ENCODE assay signal across 23 cellular contexts in the genomic region with DNA sequence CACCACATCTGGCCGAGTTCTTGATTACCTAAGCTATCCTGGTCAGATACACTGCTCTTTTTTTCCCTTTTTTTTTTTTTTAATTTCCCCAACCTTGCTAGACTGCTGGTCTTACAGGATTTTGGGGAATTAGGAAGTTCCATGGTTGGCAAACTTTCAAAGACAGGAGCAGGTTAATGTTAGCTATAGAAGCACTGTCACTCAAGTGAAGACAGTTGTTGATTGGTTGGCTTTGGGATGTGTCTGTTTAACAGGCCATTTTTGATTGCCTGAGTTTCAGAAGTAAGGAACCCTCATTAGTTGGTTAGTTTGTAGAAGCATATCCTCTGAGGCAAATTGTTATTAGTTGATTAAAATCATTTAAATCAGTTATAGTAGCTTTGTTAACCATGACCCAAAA. TPM values are rescaled to one million over a fixed set of nuclear protein-coding genes. Genes with fewer than 3 reads are reported as not detected.
A peak's percentile ranks its signal among the peaks of the same experiment; 100 is the strongest.
DNase-seq lines count a peak whose midpoint lies in the region; ATAC-seq and TF ChIP-seq lines count a peak whose summit lies in the region.
"Had no signal": no experiment of that assay in that cellular context is flagged by ENCODE, and none has a peak within 500 bp of the region (broad histone marks: within the 10 kb centered on the region; RNA-seq: fewer than 3 reads in every experiment).

No MANE protein-coding gene starts in this region.

- no peak overlapping the region for H3K4me3 ChIP-seq in Panc1 (ENCODE audit: low read depth in 2 of 2, low read length in 2 of 2)
- H3K4me3 ChIP-seq in heart right ventricle, result no peak overlapping the region
- H3K4me3 ChIP-seq: A549, HAP-1, left ventricle myocardium inferior, SJSA1, stomach, tibial nerve had no signal

- peaks cover 88% of the 10 kb centered on the region for H3K36me3 Mint-ChIP-seq in activated T-cell treated with anti-CD3 and anti-CD28 coated beads, Interleukin-2, amount 50 U/mL, for 24 hours (ENCODE audit: low read depth)
- H3K36me3 Mint-ChIP-seq in activated T-cell treated with anti-CD3 and anti-CD28 coated beads, Interleukin-2, amount 50 U/mL, for 4 hours (ENCODE audit: insufficient read depth), result peaks cover 28% of the 10 kb centered on the region
- H3K36me3 Mint-ChIP-seq in chondrocyte (ENCODE audit: low read depth), result peaks cover 4% of the 10 kb centered on the region
- peaks cover 99% of the 10 kb centered on the region for H3K36me3 Mint-ChIP-seq in stimulated activated effector memory CD8-positive, alpha-beta T cell treated with anti-CD3 and anti-CD28 coated beads, Interleukin-12 subunit alpha, Interleukin-12 subunit beta, amount 100 ng/mL, for 72 hours

- H3K27ac ChIP-seq in Panc1 (ENCODE audit: low read length) (peak overlapping the region; percentile 55), heart right ventricle (no peak overlapping the region)
- H3K27ac ChIP-seq: A549, KMS-11, SJSA1 had no signal

- TF ChIP-seq CTCF in Panc1 (IDR thresholded peaks at IDR 0.05) (no peak), chondrocyte (IDR thresholded peaks at IDR 0.05) (no peak), heart right ventricle (IDR thresholded peaks at IDR 0.05) (no peak)

- H3K9me3 ChIP-seq in Panc1 (ENCODE audit: control insufficient read depth, insufficient read depth, low read depth, low read length) (no peaks in the 10 kb centered on the region), heart right ventricle (no peaks in the 10 kb centered on the region)
- H3K9me3 ChIP-seq: A549, HAP-1, left ventricle myocardium inferior, SJSA1, stomach, tibial nerve had no signal

- ATAC-seq in activated T-cell treated with anti-CD3 and anti-CD28 coated beads, Interleukin-2, amount 50 U/mL, for 4 hours, result no peak
- ATAC-seq in Panc1 (no peak), heart right ventricle (no peak)
- no peak for ATAC-seq in stimulated activated effector memory CD8-positive, alpha-beta T cell treated with anti-CD3 and anti-CD28 coated beads, Interleukin-12 subunit alpha, Interleukin-12 subunit beta, amount 100 ng/mL, for 72 hours
- ATAC-seq: A549 had no signal

- no TSS peak for BruUV-seq in Panc1 (replicated peaks; lab: Mats Ljungman, UMichigan)

- no peaks in the 10 kb centered on the region for H3K27me3 Mint-ChIP-seq in activated T-cell treated with anti-CD3 and anti-CD28 coated beads, Interleukin-2, amount 50 U/mL, for 24 hours
- no peaks in the 10 kb centered on the region for H3K27me3 Mint-ChIP-seq in activated T-cell treated with anti-CD3 and anti-CD28 coated beads, Interleukin-2, amount 50 U/mL, for 4 hours (ENCODE audit: low read depth)
- H3K27me3 Mint-ChIP-seq in chondrocyte (ENCODE audit: low read depth), result no peaks in the 10 kb centered on the region

- POLR2A ChIA-PET in Panc1 (lab: Charles Lee), result no interaction called here

- H3K4me3 Mint-ChIP-seq in activated T-cell treated with anti-CD3 and anti-CD28 coated beads, Interleukin-2, amount 50 U/mL, for 24 hours, result no peak overlapping the region
- H3K4me3 Mint-ChIP-seq in activated T-cell treated with anti-CD3 and anti-CD28 coated beads, Interleukin-2, amount 50 U/mL, for 4 hours, result no peak overlapping the region
- no peak overlapping the region for H3K4me3 Mint-ChIP-seq in chondrocyte (ENCODE audit: unreplicated experiment)
- peak overlapping the region; percentile 25 for H3K4me3 Mint-ChIP-seq in stimulated activated effector memory CD8-positive, alpha-beta T cell treated with anti-CD3 and anti-CD28 coated beads, Interleukin-12 subunit alpha, Interleukin-12 subunit beta, amount 100 ng/mL, for 72 hours

- peaks cover 22% of the 10 kb centered on the region for H3K36me3 ChIP-seq in Panc1 (ENCODE audit: control insufficient read depth, insufficient read depth, low read length)
- peaks cover 0 to 54% (median 13%) of the 10 kb centered on the region in 9 donors for H3K36me3 ChIP-seq in heart right ventricle

- no peaks in the 10 kb centered on the region for H3K9me3 Mint-ChIP-seq in activated T-cell treated with anti-CD3 and anti-CD28 coated beads, Interleukin-2, amount 50 U/mL, for 24 hours
- no peaks in the 10 kb centered on the region for H3K9me3 Mint-ChIP-seq in activated T-cell treated with anti-CD3 and anti-CD28 coated beads, Interleukin-2, amount 50 U/mL, for 4 hours
- H3K9me3 Mint-ChIP-seq in chondrocyte (ENCODE audit: low read depth), result no peaks in the 10 kb centered on the region
- H3K9me3 Mint-ChIP-seq in stimulated activated effector memory CD8-positive, alpha-beta T cell treated with anti-CD3 and anti-CD28 coated beads, Interleukin-12 subunit alpha, Interleukin-12 subunit beta, amount 100 ng/mL, for 72 hours, result no peaks in the 10 kb centered on the region

- peaks cover 35% of the 10 kb centered on the region for H3K4me1 ChIP-seq in Panc1 (ENCODE audit: control insufficient read depth, insufficient read depth, low read length)
- peaks cover 0 to 42% (median 16%) of the 10 kb centered on the region in 9 donors for H3K4me1 ChIP-seq in heart right ventricle
- H3K4me1 ChIP-seq: A549, HAP-1, SJSA1 had no signal

- WGBS in heart right ventricle, 2 donors, result 79 to 81% methylated on average over 1 of the region's 1 CpG

- CTCF ChIA-PET in Panc1 (lab: Charles Lee), result no interaction called here

- no peak for DNase-seq in activated T-cell treated with anti-CD3 and anti-CD28 coated beads, Interleukin-2, amount 50 U/mL, for 24 hours
- DNase-seq in activated T-cell treated with anti-CD3 and anti-CD28 coated beads, Interleukin-2, amount 50 U/mL, for 4 hours, result no peak
- DNase-seq in Panc1 (ENCODE audit: low read depth, low spot score) (no peak), chondrocyte (ENCODE audit: low spot score) (no peak), T1000 (lab: John Stamatoyannopoulos, UW) (no peak), heart right ventricle (no peak), NK-92 (lab: John Stamatoyannopoulos, UW; ENCODE audit: unreplicated experiment) (no peak)
- no peak for DNase-seq in stimulated activated effector memory CD8-positive, alpha-beta T cell treated with anti-CD3 and anti-CD28 coated beads, Interleukin-12 subunit alpha, Interleukin-12 subunit beta, amount 100 ng/mL, for 72 hours (ENCODE audit: low spot score in 2 of 2)
- DNase-seq: activated CD4-positive, alpha-beta T cell treated with anti-CD3 and anti-CD28 coated beads for 1 hour; AML-193; COR-L47; DMS79; left ventricle myocardium inferior; MM.1S; NCI-H1417; NCI-H2081 treated with DMSO at 0.1 percent for 48 hours; NCI-H345; stomach had no signal

- in situ Hi-C loops in Panc1 (cut with HindIII; ENCODE audit: low pct_unique_long_range_greater_than_20kb, low sequenced_read_pairs), result no loop called here

- intact Hi-C loops in Panc1 (cut with micrococcal nuclease; ENCODE audit: unreplicated experiment), result no loop called here
- intact Hi-C loops in heart right ventricle (cut with DNase I), result loop anchor here in 1 of 10 donors (5.0 kb wide), 1 partner anchor 35 kb away; the partner anchor contains the start of gene RAP1B

- H3K27ac Mint-ChIP-seq in activated T-cell treated with anti-CD3 and anti-CD28 coated beads, Interleukin-2, amount 50 U/mL, for 24 hours, result peak overlapping the region; percentile 84
- H3K27ac Mint-ChIP-seq in chondrocyte (ENCODE audit: unreplicated experiment), result peak overlapping the region; percentile 55
- peak overlapping the region; percentile 60 for H3K27ac Mint-ChIP-seq in stimulated activated effector memory CD8-positive, alpha-beta T cell treated with anti-CD3 and anti-CD28 coated beads, Interleukin-12 subunit alpha, Interleukin-12 subunit beta, amount 100 ng/mL, for 72 hours

- H3K27me3 ChIP-seq in Panc1 (ENCODE audit: control insufficient read depth, insufficient read depth, low read length), result no peaks in the 10 kb centered on the region
- no peaks in the 10 kb centered on the region for H3K27me3 ChIP-seq in heart right ventricle
- H3K27me3 ChIP-seq: SJSA1, stomach, tibial nerve had no signal

- peaks cover 63% of the 10 kb centered on the region for H3K4me1 Mint-ChIP-seq in activated T-cell treated with anti-CD3 and anti-CD28 coated beads, Interleukin-2, amount 50 U/mL, for 24 hours (ENCODE audit: low read depth)
- H3K4me1 Mint-ChIP-seq in activated T-cell treated with anti-CD3 and anti-CD28 coated beads, Interleukin-2, amount 50 U/mL, for 4 hours (ENCODE audit: low read depth), result peaks cover 47% of the 10 kb centered on the region
- H3K4me1 Mint-ChIP-seq in chondrocyte (ENCODE audit: low read depth), result peaks cover 37% of the 10 kb centered on the region
- peaks cover 41% of the 10 kb centered on the region for H3K4me1 Mint-ChIP-seq in stimulated activated effector memory CD8-positive, alpha-beta T cell treated with anti-CD3 and anti-CD28 coated beads, Interleukin-12 subunit alpha, Interleukin-12 subunit beta, amount 100 ng/mL, for 72 hours

RNA-seq across cellular contexts. Expression of gene RAP1B, which starts 36.8 kb away (rescaled TPM):
- total RNA-seq in activated T-cell treated with anti-CD3 and anti-CD28 coated beads, Interleukin-2, amount 50 U/mL, for 4 hours, result 100 to 1,000 TPM; 172 to 213 (median 188) TPM
- total RNA-seq in Panc1 (2021; ENCODE audit: unreplicated experiment), result 328 TPM
- polyA plus RNA-seq in Panc1 (2012; ENCODE audit: insufficient read length), result 340 TPM
- total RNA-seq in chondrocyte, result 163 to 239 TPM (median 229 TPM) in 3 replicates
- 10 to 100 TPM; 38.1 to 81.2 (median 42.0) TPM for total RNA-seq in heart right ventricle
- polyA plus RNA-seq in heart right ventricle, result 10 to 100 TPM; 45.1 to 53.8 TPM

RNA-seq across cellular contexts. Expression of gene NUP107, which starts 39.3 kb away (rescaled TPM):
- 100 to 1,000 TPM in 2 of 3 donors, 10 to 100 TPM in 1; 97.2 to 127 (median 121) TPM for total RNA-seq in activated T-cell treated with anti-CD3 and anti-CD28 coated beads, Interleukin-2, amount 50 U/mL, for 4 hours
- total RNA-seq in Panc1 (2021; ENCODE audit: unreplicated experiment) (82.3 TPM), chondrocyte (21.0 to 39.8 TPM (median 23.9 TPM) in 3 replicates), heart right ventricle (10 to 100 TPM; 21.0 to 25.7 (median 22.2) TPM)
- 35.6 TPM for polyA plus RNA-seq in Panc1 (2012; ENCODE audit: insufficient read length)
- 10 to 100 TPM in 1 of 2 donors, 1 to 10 TPM in 1; 9.9 to 12.9 TPM for polyA plus RNA-seq in heart right ventricle
